In the genomic region with DNA sequence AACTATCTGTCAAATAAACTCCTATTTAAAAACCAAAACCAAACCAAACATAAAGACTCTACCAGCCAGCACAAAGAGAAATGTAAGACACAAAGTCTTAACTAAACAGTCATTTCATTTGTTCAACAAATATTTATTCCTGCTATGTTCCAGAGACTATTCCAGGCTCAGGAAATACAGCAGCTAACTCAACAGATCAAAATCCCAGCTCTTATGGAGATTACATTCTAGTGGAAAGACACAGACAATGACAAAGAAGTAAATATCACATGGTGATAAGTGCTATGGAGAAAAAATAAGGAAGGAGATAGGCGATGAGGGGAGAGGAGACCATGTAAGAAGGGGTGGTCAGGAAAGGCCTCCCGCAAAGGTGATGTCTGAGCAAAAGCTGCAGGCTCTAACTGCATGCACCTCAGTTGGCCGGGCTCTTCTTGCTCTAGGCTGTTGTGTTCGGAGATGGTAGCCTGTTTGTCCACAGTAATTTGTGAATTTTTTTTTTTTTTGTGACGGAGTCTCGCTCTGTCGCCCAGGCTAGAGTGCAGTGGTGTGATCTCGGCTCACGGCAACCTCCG, we compare ENCODE assay signal across 20 cellular contexts. TPM values are rescaled to one million over a fixed set of nuclear protein-coding genes. Genes with fewer than 3 reads are reported as not detected.
DNase-seq lines count a peak whose midpoint lies in the region; ATAC-seq and TF ChIP-seq lines count a peak whose summit lies in the region.
"Had no signal": no experiment of that assay in that cellular context is flagged by ENCODE, and none has a peak within 500 bp of the region (broad histone marks: within the 10 kb centered on the region; RNA-seq: fewer than 3 reads in every experiment).

No MANE protein-coding gene starts in this region.

- no peaks in the 10 kb centered on the region for H3K36me3 Mint-ChIP-seq in brain
- H3K36me3 Mint-ChIP-seq: CD4-positive, CD25-positive, alpha-beta regulatory T cell had no signal

- H3K9me3 ChIP-seq in neuronal stem cell (replicated peaks in 1 of 2; ENCODE audit: control insufficient read depth in 2 of 2, insufficient read depth in 1 of 2, low read depth in 1 of 2, low read length in 2 of 2) = peaks cover 0 to 2% of the 10 kb centered on the region in 2 donors
- H3K9me3 ChIP-seq: HAP-1 had no signal

- no peaks in the 10 kb centered on the region for H3K79me1 ChIP-seq in neuronal stem cell (ENCODE audit: low read depth, low read length)

- peak overlapping the region; percentile 11 to 64 (median 54) for H3K27ac Mint-ChIP-seq in brain
- H3K27ac Mint-ChIP-seq: CD4-positive, CD25-positive, alpha-beta regulatory T cell had no signal

- no peak overlapping the region for H2AK5ac ChIP-seq in neuronal stem cell (ENCODE audit: low read depth, low read length)

- H3K14ac ChIP-seq in neuronal stem cell (ENCODE audit: low read length) = no peak overlapping the region

- no peak overlapping the region for H2BK120ac ChIP-seq in neuronal stem cell (ENCODE audit: low read depth, low read length)

- no peak overlapping the region for H3K4me2 ChIP-seq in neuronal stem cell (ENCODE audit: insufficient read depth, low read length, poor library complexity, severe bottlenecking)

- H3K27me3 ChIP-seq in neuronal stem cell (ENCODE audit: control insufficient read depth in 3 of 3, insufficient read depth in 3 of 3, low read depth in 1 of 3, low read length in 3 of 3) = no peaks in the 10 kb centered on the region

- H3K4me3 Mint-ChIP-seq in brain = no peak overlapping the region
- H3K4me3 Mint-ChIP-seq: CD4-positive, CD25-positive, alpha-beta regulatory T cell had no signal

- H3K9ac ChIP-seq in neuronal stem cell (ENCODE audit: low read depth, low read length, poor library complexity) = no peak overlapping the region
- H3K9ac ChIP-seq: GM23248 had no signal

- H2BK5ac ChIP-seq in neuronal stem cell (ENCODE audit: low read length) = no peak overlapping the region

- H2BK15ac ChIP-seq in neuronal stem cell (ENCODE audit: low read length) = no peak overlapping the region

- peaks cover 0 to 22% (median 3%) of the 10 kb centered on the region in 5 experiments for H3K9me3 Mint-ChIP-seq in brain

- H3K36me3 ChIP-seq in neuronal stem cell (replicated peaks in 1 of 2; ENCODE audit: control insufficient read depth in 2 of 2, insufficient read depth in 2 of 2, low read length in 2 of 2) = no peaks in the 10 kb centered on the region
- H3K36me3 ChIP-seq: HAP-1 had no signal

- no peak overlapping the region for H4K8ac ChIP-seq in neuronal stem cell (ENCODE audit: low read depth, low read length)

- TF ChIP-seq CTCF in brain (conservative IDR thresholded peaks at IDR 0.05) = no peak

- no peaks in the 10 kb centered on the region for H3K27me3 Mint-ChIP-seq in brain

- H3K23ac ChIP-seq in neuronal stem cell (ENCODE audit: low read depth, low read length, poor library complexity) = no peak overlapping the region

- H3K4me3 ChIP-seq in neuronal stem cell (ENCODE audit: low read length in 2 of 2) = no peak overlapping the region
- H3K4me3 ChIP-seq: GM23248, HAP-1 had no signal

- WGBS in neuronal stem cell (ENCODE audit: extremely low coverage in 2 of 2, insufficient read length in 2 of 2, insufficient replicate concordance in 1 of 2), 2 donors = no CpG with 5 or more reads among the region's 10 CpGs

- H4K91ac ChIP-seq in neuronal stem cell (ENCODE audit: low read depth, low read length, poor library complexity) = no peak overlapping the region

- no peak overlapping the region for H3K27ac ChIP-seq in neuronal stem cell (replicated peaks; ENCODE audit: low read length)
- peak overlapping the region; percentile 21 for H3K27ac ChIP-seq in substantia nigra (ENCODE audit: low read depth, low read length, poor library complexity, severe bottlenecking)
- H3K27ac ChIP-seq: GM23248 had no signal

- H2BK12ac ChIP-seq in neuronal stem cell (ENCODE audit: low read length) = no peak overlapping the region

- no peak overlapping the region for H3K18ac ChIP-seq in neuronal stem cell (ENCODE audit: low read length)

- no peak overlapping the region for H3K4ac ChIP-seq in neuronal stem cell (ENCODE audit: low read length)

- H3K4me1 ChIP-seq in neuronal stem cell (ENCODE audit: control insufficient read depth in 2 of 2, insufficient read depth in 1 of 2, low read depth in 1 of 2, low read length in 2 of 2) = peaks cover 0 to 6% of the 10 kb centered on the region in 2 donors
- H3K4me1 ChIP-seq: HAP-1 had no signal

- no peak for ATAC-seq in GM21717 (IDR thresholded peaks at IDR 0.05; ENCODE audit: unreplicated experiment)
- ATAC-seq in HG03571 (IDR thresholded peaks at IDR 0.05; ENCODE audit: unreplicated experiment) = no peak

- peak overlapping the region; percentile 23 for H2AFZ ChIP-seq in neuronal stem cell (ENCODE audit: low read length)
- H2AFZ ChIP-seq: GM23248 had no signal

- DNase-seq in DMS53 (lab: John Stamatoyannopoulos, UW) (peak; percentile 10), DMS53 treated with DMSO at 0.1 percent for 48 hours (lab: John Stamatoyannopoulos, UW; ENCODE audit: unreplicated experiment) (no peak), neuronal stem cell (ENCODE audit: low spot score) (no peak), substantia nigra (lab: John Stamatoyannopoulos, UW) (no peak), HCEC 1CT (no peak)
- DNase-seq: 8988T; CD4-positive, CD25-positive, alpha-beta regulatory T cell; COR-L47; GF-D8; GM23248; NCI-H1092 treated with DMSO at 0.1 percent for 48 hours; NCI-H510A; NCI-H748 treated with DMSO at 0.1 percent for 48 hours; NK-92 treated with Interleukin-12 subunit alpha and Interleukin-12 subunit beta, amount 100 ng/mL, for 24 hours; Right ventricle myocardium superior had no signal

- peaks cover 11% of the 10 kb centered on the region for H3K4me1 Mint-ChIP-seq in brain

RNA-seq across cellular contexts. Expression of gene PPEF1, which starts 15.1 kb away (rescaled TPM):
- polyA plus RNA-seq in brain (ENCODE audit: insufficient read depth, low read depth, low replicate concordance) = 0.27 TPM
- 0.71 TPM for polyA plus RNA-seq in neuronal stem cell (2013, experiment 1 of 2)
- polyA plus RNA-seq in neuronal stem cell (2013, experiment 2 of 2) = 0.62 TPM
- polyA plus RNA-seq: AG04450; CD4-positive, CD25-positive, alpha-beta regulatory T cell; GM23248 had no signal

RNA-seq across cellular contexts. Expression of gene RS1, which starts 50.7 kb away (rescaled TPM):
- polyA plus RNA-seq in brain (ENCODE audit: insufficient read depth, low read depth, low replicate concordance) = not detected
- polyA plus RNA-seq in neuronal stem cell (2013, experiment 1 of 2) = 0.01 TPM
- 0.03 TPM for polyA plus RNA-seq in neuronal stem cell (2013, experiment 2 of 2)
- polyA plus RNA-seq: AG04450; CD4-positive, CD25-positive, alpha-beta regulatory T cell; GM23248 had no signal
